ENCODE assay signal across 27 cellular contexts in the genomic region with DNA sequence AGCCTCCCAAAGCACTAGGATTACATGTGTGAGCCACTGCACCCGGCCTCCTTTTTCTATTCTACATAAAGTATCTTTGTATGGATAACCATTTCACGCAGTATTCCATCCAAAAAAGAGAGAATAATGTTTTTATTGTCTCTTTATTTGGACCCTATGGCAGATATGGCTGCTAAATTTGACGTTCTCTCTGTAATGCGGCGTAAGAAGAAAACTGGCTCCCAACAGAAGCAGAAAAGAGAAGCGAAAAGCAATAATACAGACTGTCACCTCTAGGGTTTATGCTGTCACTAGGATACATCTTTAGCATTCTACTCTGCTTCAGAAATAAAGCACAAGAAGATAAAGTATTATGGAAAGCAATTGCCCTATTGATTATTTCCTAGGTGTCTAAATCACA.
"Had no signal": no experiment of that assay in that cellular context is flagged by ENCODE, and none has a peak within 500 bp of the region (broad histone marks: within the 10 kb centered on the region; RNA-seq: fewer than 3 reads in every experiment).

No MANE protein-coding gene starts in this region.

- H3K4me1 Mint-ChIP-seq: memory B cell; mesothelial cell of epicardium; naive B cell; neural progenitor cell; stimulated activated memory B cell treated with anti-CD40 and anti-IgM and Interleukin-4, amounts not matched to agents 10 μg/mL and 1 μg/mL and 100 μg/mL, for 72 hours had no signal

- H3K4me3 Mint-ChIP-seq: memory B cell; mesothelial cell of epicardium; naive B cell; natural killer cell treated with Interleukin-12 subunit alpha and Interleukin-12 subunit beta and Interleukin-15 and Interleukin-18, amount 100 ng/mL, for 72 hours; neural progenitor cell; stimulated activated memory B cell treated with anti-CD40 and anti-IgM and Interleukin-4, amounts not matched to agents 10 μg/mL and 1 μg/mL and 100 μg/mL, for 72 hours; type B pancreatic cell had no signal

- H3K27ac Mint-ChIP-seq: memory B cell; mesothelial cell of epicardium; naive B cell; natural killer cell treated with Interleukin-12 subunit alpha and Interleukin-12 subunit beta and Interleukin-15 and Interleukin-18, amount 100 ng/mL, for 72 hours; neural progenitor cell; stimulated activated memory B cell treated with anti-CD40 and anti-IgM and Interleukin-4, amounts not matched to agents 10 μg/mL and 1 μg/mL and 100 μg/mL, for 72 hours; type B pancreatic cell had no signal

- H3K4me1 ChIP-seq: gastrocnemius medialis, heart left ventricle, neural progenitor cell, testis, tibial artery had no signal

- H3K36me3 ChIP-seq: neural progenitor cell had no signal

- H3K27me3 ChIP-seq: dorsolateral prefrontal cortex, gastrocnemius medialis, heart left ventricle, hepatocyte, neural progenitor cell, ovary, testis, tibial artery had no signal

- H3K36me3 Mint-ChIP-seq: memory B cell; naive B cell; natural killer cell treated with Interleukin-12 subunit alpha and Interleukin-12 subunit beta and Interleukin-15 and Interleukin-18, amount 100 ng/mL, for 72 hours had no signal

- ATAC-seq: gastrocnemius medialis; heart left ventricle; mucosa of descending colon; natural killer cell treated with Interleukin-12 subunit alpha and Interleukin-12 subunit beta and Interleukin-15 and Interleukin-18, amount 100 ng/mL, for 72 hours; sciatic nerve; stimulated activated memory B cell treated with anti-CD40 and anti-IgM and Interleukin-4, amounts not matched to agents 10 μg/mL and 1 μg/mL and 100 μg/mL, for 72 hours; stimulated activated naive CD8-positive, alpha-beta T cell treated with anti-CD3 and anti-CD28 coated beads, Interleukin-15, Interleukin-2, amounts not matched to agents 100 U/mL and 50 U/mL, for 24 hours had no signal

- H3K27ac ChIP-seq: dorsolateral prefrontal cortex, gastrocnemius medialis, heart left ventricle, hepatocyte, neural progenitor cell, ovary, testis, tibial artery had no signal

- H3K27me3 Mint-ChIP-seq: memory B cell; naive B cell; natural killer cell treated with Interleukin-12 subunit alpha and Interleukin-12 subunit beta and Interleukin-15 and Interleukin-18, amount 100 ng/mL, for 72 hours; stimulated activated memory B cell treated with anti-CD40 and anti-IgM and Interleukin-4, amounts not matched to agents 10 μg/mL and 1 μg/mL and 100 μg/mL, for 72 hours; type B pancreatic cell had no signal

- DNase-seq: cerebellar nuclear complex; dorsolateral prefrontal cortex; effector CD4-positive, alpha-beta T cell; foreskin fibroblast; gastrocnemius medialis; heart left ventricle; kidney; mucosa of descending colon; naive B cell; ovary; posterior cingulate gyrus; retina; stimulated activated CD4-positive, alpha-beta T cell treated with anti-CD3 and anti-CD28 coated beads, Interleukin-2, amount 100 ng/mL, for 24 hours; stimulated activated CD4-positive, alpha-beta T cell treated with anti-CD3 and anti-CD28 coated beads, Interleukin-4, amount 100 ng/mL, for 24 hours; stimulated activated naive CD8-positive, alpha-beta T cell treated with anti-CD3 and anti-CD28 coated beads, Interleukin-15, Interleukin-2, amounts not matched to agents 100 U/mL and 50 U/mL, for 24 hours; substantia nigra; testis; tibial artery had no signal

- H3K9me3 Mint-ChIP-seq: memory B cell; mesothelial cell of epicardium; naive B cell; natural killer cell treated with Interleukin-12 subunit alpha and Interleukin-12 subunit beta and Interleukin-15 and Interleukin-18, amount 100 ng/mL, for 72 hours; neural progenitor cell; stimulated activated memory B cell treated with anti-CD40 and anti-IgM and Interleukin-4, amounts not matched to agents 10 μg/mL and 1 μg/mL and 100 μg/mL, for 72 hours; type B pancreatic cell had no signal

- H3K9me3 ChIP-seq: gastrocnemius medialis, heart left ventricle, mucosa of descending colon, ovary, testis, tibial artery had no signal

- H3K4me3 ChIP-seq: dorsolateral prefrontal cortex, gastrocnemius medialis, heart left ventricle, hepatocyte, lung, mucosa of descending colon, neural progenitor cell, ovary, testis, tibial artery had no signal
